In genomic region chr1:214506972-214507431, GRCh38 we compare ENCODE assay signal across 9 cellular contexts. TPM values are rescaled to one million over a fixed set of nuclear protein-coding genes. Genes with fewer than 3 reads are reported as not detected.
DNase-seq lines count a peak whose midpoint lies in the region; ATAC-seq and TF ChIP-seq lines count a peak whose summit lies in the region.
"Had no signal": no experiment of that assay in that cellular context is flagged by ENCODE, and none has a peak within 500 bp of the region (broad histone marks: within the 10 kb centered on the region; RNA-seq: fewer than 3 reads in every experiment).

No MANE protein-coding gene starts in this region.

- no peaks in the 10 kb centered on the region for H3K9me3 ChIP-seq in lung (ENCODE audit: control insufficient read depth in 2 of 2, insufficient read depth in 1 of 2, low read length in 1 of 2)

- no peaks in the 10 kb centered on the region for H3K36me3 ChIP-seq in lung (ENCODE audit: control insufficient read depth in 2 of 2, insufficient read depth in 2 of 2, low read length in 2 of 2)

- intact Hi-C loops in Right ventricle myocardium inferior (cut with DNase I) = no loop called here

- ATAC-seq in GM18909 (IDR thresholded peaks at IDR 0.05; ENCODE audit: poor library complexity, unreplicated experiment) (peak; percentile 77), HG02763 (IDR thresholded peaks at IDR 0.05; ENCODE audit: unreplicated experiment) (peak; percentile 68), lung (ENCODE audit: insufficient read depth, low FRiP score) (peak; percentile 55), Right ventricle myocardium inferior (no peak)

- no peak overlapping the region for H3K4me3 ChIP-seq in lung

- peaks cover 0 to 6% of the 10 kb centered on the region in 2 donors for H3K4me1 ChIP-seq in lung (ENCODE audit: control insufficient read depth in 2 of 2, insufficient read depth in 2 of 2, low read length in 2 of 2)

- no peaks in the 10 kb centered on the region for H3K27me3 ChIP-seq in lung (ENCODE audit: control insufficient read depth, insufficient read depth)

- DNase-seq in NCI-H82 treated with DMSO at 0.1 percent for 48 hours (lab: John Stamatoyannopoulos, UW; ENCODE audit: unreplicated experiment) (peak; percentile 54), lung (ENCODE audit: low spot score) (no peak), NCI-H1436 treated with DMSO at 0.1 percent for 48 hours (lab: John Stamatoyannopoulos, UW) (no peak), Right ventricle myocardium inferior (ENCODE audit: missing footprints) (no peak), AML-193 (lab: John Stamatoyannopoulos, UW) (no peak), NCI-H510A (lab: John Stamatoyannopoulos, UW) (no peak)
- DNase-seq: immature natural killer cell had no signal

- WGBS in lung, 2 donors = 46 to 61% methylated on average over 2 of the region's 2 CpGs

- H3K27ac ChIP-seq in lung (ENCODE audit: low read depth in 1 of 2, low read length in 1 of 2) = no peak overlapping the region

- no peak for TF ChIP-seq CTCF in lung (IDR thresholded peaks at IDR 0.05; ENCODE audit: control extremely low read depth, extremely low read depth)

RNA-seq across cellular contexts. Expression of gene PTPN14, which starts 44.4 kb away (rescaled TPM):
- total RNA-seq in lung (10 to 100 TPM; 26.0 to 43.2 TPM), Right ventricle myocardium inferior (23.0 TPM)
- 1 to 10 TPM; 4.4 to 4.5 TPM for polyA plus RNA-seq in lung
